ENCODE assay signal across 8 cellular contexts in genomic region chr1:163174524-163175437, GRCh38. TPM values are rescaled to one million over a fixed set of nuclear protein-coding genes. Genes with fewer than 3 reads are reported as not detected.
DNase-seq lines count a peak whose midpoint lies in the region; FAIRE-seq lines count a peak whose summit lies in the region.

No MANE protein-coding gene starts in this region.

- H3K36me3 Mint-ChIP-seq in immature natural killer cell: no peaks in the 10 kb centered on the region

- H3K27ac Mint-ChIP-seq in immature natural killer cell: no peak overlapping the region

- H3K27ac ChIP-seq in caudate nucleus (ENCODE audit: low read depth, low read length): no peak overlapping the region

- no peaks in the 10 kb centered on the region for H3K9me3 Mint-ChIP-seq in immature natural killer cell

- peak; percentile 64 for DNase-seq in AG08395 (ENCODE audit: low spot score)
- peak; percentile 9 for DNase-seq in GM19239 (ENCODE audit: insufficient read length, low spot score)
- DNase-seq in NCI-H1694 treated with DMSO at 0.1 percent for 48 hours (lab: John Stamatoyannopoulos, UW): peak; percentile 46
- peak; percentile 3 for DNase-seq in T-helper 9 cell
- DNase-seq in caudate nucleus (lab: John Stamatoyannopoulos, UW): peak in 50 of 61 donors; percentile 1 to 75 (median 16)
- DNase-seq in left kidney (ENCODE audit: low read depth, low spot score): peak; percentile 80
- peak in 2 of 3 experiments; percentile 1 for DNase-seq in stimulated activated CD4-positive, alpha-beta T cell treated with anti-CD3 and anti-CD28 coated beads, TNF-alpha, amount 100 ng/mL, for 4 hours (ENCODE audit: low read depth in 3 of 3)
- no peak for DNase-seq in immature natural killer cell

- H3K4me3 Mint-ChIP-seq in immature natural killer cell: no peak overlapping the region

- H3K27me3 Mint-ChIP-seq in immature natural killer cell (ENCODE audit: low read depth in 3 of 3): peaks cover 0 to 12% (median 4%) of the 10 kb centered on the region in 3 donors

- no peaks in the 10 kb centered on the region for H3K4me1 Mint-ChIP-seq in immature natural killer cell

- no peak for FAIRE-seq in GM19239 (lab: Jason Lieb, UNC)

RNA-seq across cellular contexts. Expression of gene RGS5, which starts 27.9 kb away (rescaled TPM):
- 1 to 10 TPM in 2 of 3 donors, not detected in 1; 1.5 to 1.9 TPM for polyA plus RNA-seq in immature natural killer cell

Comparison
In these comparisons a context has a peak if more than half of its experiments do, and no peak if none do; other contexts are left out.
1. DNase-seq: peak in AG08395 (single experiment), GM19239 (single experiment), NCI-H1694 treated with DMSO at 0.1 percent for 48 hours (single experiment), T-helper 9 cell (single experiment), caudate nucleus (50 of 61), left kidney (single experiment) and stimulated activated CD4-positive, alpha-beta T cell treated with anti-CD3 and anti-CD28 coated beads, TNF-alpha, amount 100 ng/mL, for 4 hours (2 of 3); none in immature natural killer cell (0 of 3).